In the genomic region with DNA sequence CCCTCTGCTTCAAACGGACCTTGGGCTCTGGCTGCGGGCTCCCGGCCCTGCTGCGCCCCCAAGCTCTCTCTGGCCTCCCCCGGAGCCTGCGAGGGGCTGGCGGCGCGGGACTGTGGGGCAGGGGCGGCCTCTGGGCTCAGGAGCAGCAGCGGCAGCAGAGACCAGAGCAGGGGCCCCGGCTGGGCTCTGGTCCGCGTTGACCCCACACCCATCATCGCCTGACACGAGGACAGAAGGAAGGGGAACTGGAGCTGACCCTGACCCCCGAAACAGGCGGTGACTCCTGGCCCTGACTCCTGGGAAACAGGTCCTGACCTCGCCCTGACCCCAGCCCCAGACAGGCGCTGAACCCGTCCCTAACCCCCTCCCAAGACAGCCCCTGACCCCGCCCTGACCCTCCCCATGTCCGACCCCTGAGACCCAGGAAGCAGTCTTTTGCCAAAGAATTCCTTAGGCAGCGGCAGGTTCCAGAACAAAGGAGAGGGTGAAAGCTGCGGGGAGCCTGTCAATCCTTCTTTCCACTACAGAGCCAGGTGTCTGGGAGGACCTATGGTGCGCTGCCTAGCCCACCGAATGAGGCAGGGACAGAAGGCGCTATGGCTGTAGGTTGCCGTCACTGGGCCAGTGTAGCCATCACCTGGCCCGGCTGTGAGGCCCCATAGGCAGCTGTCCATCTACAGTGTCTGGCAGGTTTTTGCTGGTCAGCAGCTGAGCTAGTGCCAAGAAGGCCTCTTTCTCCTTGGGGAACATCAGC, we compare ENCODE assay signal across 1 cellular context.
TF ChIP-seq lines count a peak whose summit lies in the region.

No MANE protein-coding gene starts in this region.

TF ChIP-seq in H1, 55 proteins besides CTCF, POLR2A, EP300 and RAD21:
- TF ChIP-seq KDM4A (IDR thresholded peaks at IDR 0.05; ENCODE audit: low read depth, low read length, severe bottlenecking) (no peak), HDAC6 (IDR thresholded peaks at IDR 0.05; ENCODE audit: low read depth, low read length) (no peak), SP2 (IDR thresholded peaks at IDR 0.05; ENCODE audit: low read length) (no peak), CHD1 (IDR thresholded peaks at IDR 0.05; ENCODE audit: low read depth, low read length) (no peak), RXRA (IDR thresholded peaks at IDR 0.05; ENCODE audit: insufficient read depth, low read depth, low read length) (peak; percentile 91; the same call in 1 of the 2 replicates)
- TF ChIP-seq, protein P1, sequence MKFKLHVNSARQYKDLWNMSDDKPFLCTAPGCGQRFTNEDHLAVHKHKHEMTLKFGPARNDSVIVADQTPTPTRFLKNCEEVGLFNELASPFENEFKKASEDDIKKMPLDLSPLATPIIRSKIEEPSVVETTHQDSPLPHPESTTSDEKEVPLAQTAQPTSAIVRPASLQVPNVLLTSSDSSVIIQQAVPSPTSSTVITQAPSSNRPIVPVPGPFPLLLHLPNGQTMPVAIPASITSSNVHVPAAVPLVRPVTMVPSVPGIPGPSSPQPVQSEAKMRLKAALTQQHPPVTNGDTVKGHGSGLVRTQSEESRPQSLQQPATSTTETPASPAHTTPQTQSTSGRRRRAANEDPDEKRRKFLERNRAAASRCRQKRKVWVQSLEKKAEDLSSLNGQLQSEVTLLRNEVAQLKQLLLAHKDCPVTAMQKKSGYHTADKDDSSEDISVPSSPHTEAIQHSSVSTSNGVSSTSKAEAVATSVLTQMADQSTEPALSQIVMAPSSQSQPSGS (IDR thresholded peaks at IDR 0.05; ENCODE audit: low read length), result no peak
